Comparison of ENCODE assay signal across 20 cellular contexts in the genomic region with DNA sequence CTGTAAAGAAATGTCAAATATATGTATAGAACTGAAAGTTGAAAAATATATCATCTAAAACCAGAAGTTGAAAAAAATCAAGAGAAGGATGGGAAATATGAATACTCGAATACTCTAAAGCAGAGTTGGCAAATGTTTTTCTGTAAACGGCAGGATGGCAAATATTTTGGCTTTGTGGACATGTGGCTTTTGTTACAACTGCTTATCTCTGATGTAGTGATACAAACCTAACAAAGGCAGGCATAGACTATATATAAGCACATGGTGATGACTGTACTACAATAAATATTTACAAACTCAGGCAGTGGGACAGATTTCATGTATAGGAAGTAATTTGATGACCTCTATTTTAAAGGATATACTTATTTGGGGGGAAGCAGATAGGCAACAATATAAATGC.
"Had no signal": no experiment of that assay in that cellular context is flagged by ENCODE, and none has a peak within 500 bp of the region (broad histone marks: within the 10 kb centered on the region; RNA-seq: fewer than 3 reads in every experiment).

No MANE protein-coding gene starts in this region.

- DNase-seq: effector CD4-positive, alpha-beta T cell; endodermal cell; erythroblast; foreskin keratinocyte; heart left ventricle; hippocampal formation; left colon; left ventricle myocardium superior; naive thymus-derived CD4-positive, alpha-beta T cell; nephron progenitor cell; psoas muscle; retina; spleen; stimulated activated CD4-positive, alpha-beta T cell treated with anti-CD3 and anti-CD28 coated beads, Interleukin-15, amount 100 ng/mL, for 24 hours; stimulated activated CD4-positive, alpha-beta T cell treated with anti-CD3 and anti-CD28 coated beads, Interleukin-1b, Interleukin-23, amount 100 ng/mL, for 48 hours; stimulated activated CD4-positive, alpha-beta T cell treated with anti-CD3 and anti-CD28 coated beads, Interleukin-4, amount 100 ng/mL, for 24 hours; stimulated activated naive CD8-positive, alpha-beta T cell treated with anti-CD3 and anti-CD28 coated beads, Interleukin-15, amount 100 ng/mL, for 72 hours; testis had no signal

- ATAC-seq: foreskin keratinocyte; heart left ventricle; left colon; left ventricle myocardium superior; naive thymus-derived CD4-positive, alpha-beta T cell; psoas muscle; sciatic nerve; stimulated activated memory B cell treated with anti-CD40 and anti-IgM and Interleukin-4, amounts not matched to agents 10 μg/mL and 1 μg/mL and 100 μg/mL, for 72 hours; stimulated activated naive CD8-positive, alpha-beta T cell treated with anti-CD3 and anti-CD28 coated beads, Interleukin-15, amount 100 ng/mL, for 72 hours had no signal
